40 cellular contexts compared by ENCODE assay signal in genomic region chr12:31465002-31465401, GRCh38.
"Had no signal": no experiment of that assay in that cellular context is flagged by ENCODE, and none has a peak within 500 bp of the region (broad histone marks: within the 10 kb centered on the region; RNA-seq: fewer than 3 reads in every experiment).

No MANE protein-coding gene starts in this region.

- H3K27me3 Mint-ChIP-seq: activated CD4-positive, alpha-beta memory T cell treated with anti-CD3 and anti-CD28 coated beads, Interleukin-2, amount 10 ng/mL, durations not matched to agents 7 days and 5 days; activated CD4-positive, alpha-beta T cell treated with anti-CD3 and anti-CD28 coated beads, Interleukin-2, amount 10 ng/mL, durations not matched to agents 7 days and 5 days; activated naive CD8-positive, alpha-beta T cell; activated naive CD8-positive, alpha-beta T cell treated with anti-CD3 and anti-CD28 coated beads, Interleukin-2, amount 10 ng/mL, durations not matched to agents 7 days and 5 days; activated naive CD8-positive, alpha-beta T cell treated with anti-CD3 and anti-CD28 coated beads, Interleukin-2, amount 50 U/mL, for 24 hours; activated T-cell treated with anti-CD3 and anti-CD28 coated beads, Interleukin-2, amount 50 U/mL, for 24 hours; brain had no signal

- H3K36me3 ChIP-seq: ascending aorta, WERI-Rb-1 had no signal

- H3K4me3 Mint-ChIP-seq: activated CD4-positive, alpha-beta memory T cell treated with anti-CD3 and anti-CD28 coated beads, Interleukin-2, amount 10 ng/mL, durations not matched to agents 7 days and 5 days; activated CD4-positive, alpha-beta T cell treated with anti-CD3 and anti-CD28 coated beads for 36 hours; activated CD4-positive, alpha-beta T cell treated with anti-CD3 and anti-CD28 coated beads, Interleukin-2, amount 10 ng/mL, durations not matched to agents 7 days and 5 days; activated CD8-positive, alpha-beta memory T cell treated with anti-CD3 and anti-CD28 coated beads, Interleukin-2, amount 10 ng/mL, durations not matched to agents 7 days and 5 days; activated CD8-positive, alpha-beta T cell treated with anti-CD3 and anti-CD28 coated beads, Interleukin-2, amount 10 ng/mL, durations not matched to agents 7 days and 5 days; activated naive CD4-positive, alpha-beta T cell treated with anti-CD3 and anti-CD28 coated beads, Interleukin-2, amount 10 ng/mL, durations not matched to agents 7 days and 5 days; activated naive CD4-positive, alpha-beta T cell treated with anti-CD3 and anti-CD28 coated beads, Interleukin-2, amount 50 U/mL, for 24 hours; activated naive CD8-positive, alpha-beta T cell; activated naive CD8-positive, alpha-beta T cell treated with anti-CD3 and anti-CD28 coated beads, Interleukin-2, amount 10 ng/mL, durations not matched to agents 7 days and 5 days; activated naive CD8-positive, alpha-beta T cell treated with anti-CD3 and anti-CD28 coated beads, Interleukin-2, amount 50 U/mL, for 24 hours; activated T-cell treated with anti-CD3 and anti-CD28 coated beads, Interleukin-2, amount 50 U/mL, for 24 hours; brain; central memory CD8-positive, alpha-beta T cell; T-helper 1 cell treated with Interleukin-12 subunit alpha and Interleukin-12 subunit beta and Interleukin-4 antibody, amounts not matched to agents 30 μg/mL and 1 μg/mL, for 36 hours; T-helper 2 cell treated with Interferon-gamma antibody and Interleukin-4, amounts not matched to agents 5 μg/mL and 100 μg/mL, for 36 hours; WTC11 had no signal

- ATAC-seq: activated CD4-positive, alpha-beta T cell treated with anti-CD3 and anti-CD28 coated beads for 36 hours; activated CD4-positive, CD25-positive, alpha-beta regulatory T cell treated with anti-CD3 and anti-CD28 coated beads, Interleukin-2, amount 50 U/mL, for 24 hours; activated CD8-positive, alpha-beta memory T cell treated with anti-CD3 and anti-CD28 coated beads, Interleukin-2, amount 10 ng/mL, durations not matched to agents 7 days and 5 days; activated CD8-positive, alpha-beta T cell treated with anti-CD3 and anti-CD28 coated beads, Interleukin-2, amount 10 ng/mL, durations not matched to agents 7 days and 5 days; activated naive CD8-positive, alpha-beta T cell treated with anti-CD3 and anti-CD28 coated beads, Interleukin-2, amount 50 U/mL, for 24 hours; WTC11 had no signal

- H3K27ac ChIP-seq: ascending aorta, cardiac muscle cell, WERI-Rb-1 had no signal

- H3K36me3 Mint-ChIP-seq: activated CD8-positive, alpha-beta memory T cell treated with anti-CD3 and anti-CD28 coated beads, Interleukin-2, amount 10 ng/mL, durations not matched to agents 7 days and 5 days; activated naive CD4-positive, alpha-beta T cell treated with anti-CD3 and anti-CD28 coated beads, Interleukin-2, amount 10 ng/mL, durations not matched to agents 7 days and 5 days; activated naive CD4-positive, alpha-beta T cell treated with anti-CD3 and anti-CD28 coated beads, Interleukin-2, amount 50 U/mL, for 24 hours; activated naive CD8-positive, alpha-beta T cell; activated naive CD8-positive, alpha-beta T cell treated with anti-CD3 and anti-CD28 coated beads, Interleukin-2, amount 10 ng/mL, durations not matched to agents 7 days and 5 days; WTC11 had no signal

- H3K4me3 ChIP-seq: ascending aorta, cardiac muscle cell had no signal

- H3K27me3 ChIP-seq: ascending aorta, cardiac muscle cell had no signal

- FAIRE-seq: bronchial epithelial cell, TTC549 had no signal

- H3K9me3 Mint-ChIP-seq: activated CD4-positive, alpha-beta memory T cell treated with anti-CD3 and anti-CD28 coated beads, Interleukin-2, amount 10 ng/mL, durations not matched to agents 7 days and 5 days; activated CD4-positive, alpha-beta T cell treated with anti-CD3 and anti-CD28 coated beads, Interleukin-2, amount 10 ng/mL, durations not matched to agents 7 days and 5 days; activated naive CD4-positive, alpha-beta T cell treated with anti-CD3 and anti-CD28 coated beads, Interleukin-2, amount 10 ng/mL, durations not matched to agents 7 days and 5 days; activated naive CD4-positive, alpha-beta T cell treated with anti-CD3 and anti-CD28 coated beads, Interleukin-2, amount 50 U/mL, for 24 hours; activated naive CD8-positive, alpha-beta T cell treated with anti-CD3 and anti-CD28 coated beads, Interleukin-2, amount 50 U/mL, for 24 hours; activated T-cell treated with anti-CD3 and anti-CD28 coated beads, Interleukin-2, amount 50 U/mL, for 24 hours; activated T-helper 2 cell treated with anti-CD3 and anti-CD28 coated beads, Interferon-gamma antibody, Interleukin-2, Interleukin-4, amounts not matched to agents 10 μg/mL and 5 μg/mL and 100 μg/mL, durations not matched to agents 14 hours and 24 hours and 36 hours; central memory CD8-positive, alpha-beta T cell; T-helper 1 cell treated with Interleukin-12 subunit alpha and Interleukin-12 subunit beta and Interleukin-4 antibody, amounts not matched to agents 30 μg/mL and 1 μg/mL, for 36 hours; T-helper 2 cell treated with Interferon-gamma antibody and Interleukin-4, amounts not matched to agents 5 μg/mL and 100 μg/mL, for 36 hours had no signal

- DNase-seq: activated CD4-positive, alpha-beta memory T cell treated with anti-CD3 and anti-CD28 coated beads, Interleukin-2, amount 10 ng/mL, durations not matched to agents 7 days and 5 days; activated CD4-positive, alpha-beta T cell treated with anti-CD3 and anti-CD28 coated beads for 1 hour; activated CD4-positive, alpha-beta T cell treated with anti-CD3 and anti-CD28 coated beads for 36 hours; activated CD4-positive, alpha-beta T cell treated with anti-CD3 and anti-CD28 coated beads for 48 hours; activated CD4-positive, alpha-beta T cell treated with anti-CD3 and anti-CD28 coated beads, Interleukin-2, amount 10 ng/mL, durations not matched to agents 7 days and 5 days; activated CD4-positive, alpha-beta T cell treated with anti-CD3 and anti-CD28 coated beads, Interleukin-2, amount 50 U/mL, for 48 hours; activated CD4-positive, CD25-positive, alpha-beta regulatory T cell; activated CD8-positive, alpha-beta memory T cell treated with anti-CD3 and anti-CD28 coated beads for 24 hours; activated CD8-positive, alpha-beta memory T cell treated with anti-CD3 and anti-CD28 coated beads, Interleukin-2, amount 10 ng/mL, durations not matched to agents 7 days and 5 days; activated CD8-positive, alpha-beta memory T cell treated with anti-CD3 and anti-CD28 coated beads, Interleukin-2, amount 50 U/mL, for 48 hours; activated CD8-positive, alpha-beta T cell treated with anti-CD3 and anti-CD28 coated beads, Interleukin-2, amount 10 ng/mL, durations not matched to agents 7 days and 5 days; activated effector memory CD4-positive, alpha-beta T cell treated with Interleukin-2 at 50 U/mL for 16 hours; activated gamma-delta T cell; activated naive CD4-positive, alpha-beta T cell treated with anti-CD3 and anti-CD28 coated beads, Interleukin-2, amount 10 ng/mL, durations not matched to agents 7 days and 5 days; activated naive CD4-positive, alpha-beta T cell treated with Interleukin-2 at 50 U/mL for 16 hours; activated naive CD8-positive, alpha-beta T cell treated with anti-CD3 and anti-CD28 coated beads, Interleukin-2, amount 10 ng/mL, durations not matched to agents 7 days and 5 days; activated naive CD8-positive, alpha-beta T cell treated with anti-CD3 and anti-CD28 coated beads, Interleukin-2, amount 50 U/mL, for 24 hours; activated T-cell treated with anti-CD3 and anti-CD28 coated beads, Interleukin-2, amount 50 U/mL, for 24 hours; activated T-cell treated with anti-CD3 and anti-CD28 coated beads, Interleukin-2, amount 50 U/mL, for 48 hours; amygdala; anterior cingulate cortex; caudate nucleus; cerebellar nuclear complex; T-helper 1 cell; T-helper 2 cell; T-helper 9 cell; WERI-Rb-1 had no signal

- H3K9me3 ChIP-seq: ascending aorta had no signal

- H3K27ac Mint-ChIP-seq: activated CD4-positive, alpha-beta memory T cell treated with anti-CD3 and anti-CD28 coated beads, Interleukin-2, amount 10 ng/mL, durations not matched to agents 7 days and 5 days; activated CD4-positive, alpha-beta T cell treated with anti-CD3 and anti-CD28 coated beads for 36 hours; activated CD4-positive, alpha-beta T cell treated with anti-CD3 and anti-CD28 coated beads, Interleukin-2, amount 10 ng/mL, durations not matched to agents 7 days and 5 days; activated CD8-positive, alpha-beta memory T cell treated with anti-CD3 and anti-CD28 coated beads, Interleukin-2, amount 10 ng/mL, durations not matched to agents 7 days and 5 days; activated CD8-positive, alpha-beta T cell treated with anti-CD3 and anti-CD28 coated beads, Interleukin-2, amount 10 ng/mL, durations not matched to agents 7 days and 5 days; activated naive CD4-positive, alpha-beta T cell treated with anti-CD3 and anti-CD28 coated beads, Interleukin-2, amount 10 ng/mL, durations not matched to agents 7 days and 5 days; activated naive CD4-positive, alpha-beta T cell treated with anti-CD3 and anti-CD28 coated beads, Interleukin-2, amount 50 U/mL, for 24 hours; activated naive CD8-positive, alpha-beta T cell; activated naive CD8-positive, alpha-beta T cell treated with anti-CD3 and anti-CD28 coated beads, Interleukin-2, amount 10 ng/mL, durations not matched to agents 7 days and 5 days; activated naive CD8-positive, alpha-beta T cell treated with anti-CD3 and anti-CD28 coated beads, Interleukin-2, amount 50 U/mL, for 24 hours; activated T-cell treated with anti-CD3 and anti-CD28 coated beads, Interleukin-2, amount 50 U/mL, for 24 hours; activated T-helper 2 cell treated with anti-CD3 and anti-CD28 coated beads, Interferon-gamma antibody, Interleukin-2, Interleukin-4, amounts not matched to agents 10 μg/mL and 5 μg/mL and 100 μg/mL, durations not matched to agents 14 hours and 24 hours and 36 hours; T-helper 1 cell treated with Interleukin-12 subunit alpha and Interleukin-12 subunit beta and Interleukin-4 antibody, amounts not matched to agents 30 μg/mL and 1 μg/mL, for 36 hours; T-helper 2 cell treated with Interferon-gamma antibody and Interleukin-4, amounts not matched to agents 5 μg/mL and 100 μg/mL, for 36 hours; WTC11 had no signal

- H3K4me1 ChIP-seq: ascending aorta had no signal

- H3K4me1 Mint-ChIP-seq: activated CD4-positive, alpha-beta memory T cell treated with anti-CD3 and anti-CD28 coated beads, Interleukin-2, amount 10 ng/mL, durations not matched to agents 7 days and 5 days; activated CD4-positive, alpha-beta T cell treated with anti-CD3 and anti-CD28 coated beads for 36 hours; activated CD4-positive, alpha-beta T cell treated with anti-CD3 and anti-CD28 coated beads, Interleukin-2, amount 10 ng/mL, durations not matched to agents 7 days and 5 days; activated CD8-positive, alpha-beta memory T cell treated with anti-CD3 and anti-CD28 coated beads, Interleukin-2, amount 10 ng/mL, durations not matched to agents 7 days and 5 days; activated naive CD4-positive, alpha-beta T cell treated with anti-CD3 and anti-CD28 coated beads, Interleukin-2, amount 10 ng/mL, durations not matched to agents 7 days and 5 days; activated naive CD4-positive, alpha-beta T cell treated with anti-CD3 and anti-CD28 coated beads, Interleukin-2, amount 50 U/mL, for 24 hours; activated naive CD8-positive, alpha-beta T cell treated with anti-CD3 and anti-CD28 coated beads, Interleukin-2, amount 10 ng/mL, durations not matched to agents 7 days and 5 days; activated naive CD8-positive, alpha-beta T cell treated with anti-CD3 and anti-CD28 coated beads, Interleukin-2, amount 50 U/mL, for 24 hours; brain; central memory CD8-positive, alpha-beta T cell had no signal
